21 cellular contexts compared by ENCODE assay signal in genomic region chr10:28797904-28798371, GRCh38.
DNase-seq lines count a peak whose midpoint lies in the region; ATAC-seq and TF ChIP-seq lines count a peak whose summit lies in the region.
"Had no signal": no experiment of that assay in that cellular context is flagged by ENCODE, and none has a peak within 500 bp of the region (broad histone marks: within the 10 kb centered on the region; RNA-seq: fewer than 3 reads in every experiment).

No MANE protein-coding gene starts in this region.

- no peak overlapping the region for H3K27ac Mint-ChIP-seq in naive thymus-derived CD8-positive, alpha-beta T cell
- H3K27ac Mint-ChIP-seq: activated CD4-positive, alpha-beta T cell treated with anti-CD3 and anti-CD28 coated beads, Interleukin-2, amount 10 ng/mL, durations not matched to agents 24 days and 14 days; naive thymus-derived CD4-positive, alpha-beta T cell had no signal

- intact Hi-C loops in left ventricle myocardium inferior (cut with micrococcal nuclease) = no loop called here
- intact Hi-C loops in tibial artery (cut with DNase I; ENCODE audit: low total_unique reads) = no loop called here

- H3K4me1 ChIP-seq in left ventricle myocardium inferior = no peaks in the 10 kb centered on the region
- H3K4me1 ChIP-seq in tibial artery = peaks cover 0 to 20% (median 6%) of the 10 kb centered on the region in 4 donors
- H3K4me1 ChIP-seq: prostate gland had no signal

- in situ Hi-C loops in astrocyte of the cerebellum (cut with HindIII; ENCODE audit: low sequenced_read_pairs) = no loop called here

- H3K27me3 ChIP-seq in left ventricle myocardium inferior (ENCODE audit: low read depth) (no peaks in the 10 kb centered on the region), tibial artery (no peaks in the 10 kb centered on the region)

- H3K9me3 Mint-ChIP-seq in naive thymus-derived CD8-positive, alpha-beta T cell = peaks cover 0 to 1% (median 0%) of the 10 kb centered on the region in 9 donors
- H3K9me3 Mint-ChIP-seq: activated CD4-positive, alpha-beta T cell treated with anti-CD3 and anti-CD28 coated beads, Interleukin-2, amount 10 ng/mL, durations not matched to agents 24 days and 14 days had no signal

- DNase-seq in NCI-H1092 treated with DMSO at 0.1 percent for 48 hours (lab: John Stamatoyannopoulos, UW) (peak; percentile 27), NCI-H1092 (lab: John Stamatoyannopoulos, UW) (no peak), astrocyte of the cerebellum (ENCODE audit: low read depth) (peak; percentile 53), left ventricle myocardium inferior (no peak), tibial artery (no peak), dedifferentiated amniotic fluid mesenchymal stem cell (ENCODE audit: extremely low spot score) (no peak)
- no peak for DNase-seq in naive thymus-derived CD8-positive, alpha-beta T cell
- no peak for DNase-seq in stimulated activated CD8-positive, alpha-beta memory T cell treated with anti-CD3 and anti-CD28 coated beads, Interleukin-4, amount 100 ng/mL, for 48 hours
- DNase-seq: activated CD4-positive, alpha-beta T cell treated with anti-CD3 and anti-CD28 coated beads, Interleukin-2, amount 10 ng/mL, durations not matched to agents 24 days and 14 days; activated CD8-positive, alpha-beta memory T cell treated with anti-CD3 and anti-CD28 coated beads, Interleukin-2, amount 50 U/mL, for 48 hours; activated effector memory CD4-positive, alpha-beta T cell treated with anti-CD3 and anti-CD28 coated beads, Interleukin-2, amount 50 U/mL, for 16 hours; DMS 273 treated with DMSO at 0.1 percent for 48 hours; GF-D8; naive thymus-derived CD4-positive, alpha-beta T cell; NCI-H1417; NCI-H2171 treated with DMSO at 0.1 percent for 48 hours had no signal

- ATAC-seq in naive thymus-derived CD8-positive, alpha-beta T cell = no peak
- ATAC-seq: GM12878; naive thymus-derived CD4-positive, alpha-beta T cell had no signal

- TF ChIP-seq CTCF in astrocyte of the cerebellum (IDR thresholded peaks at IDR 0.05; ENCODE audit: low read depth, low read length, missing control alignments) = peak; percentile 12
- TF ChIP-seq CTCF in left ventricle myocardium inferior (IDR thresholded peaks at IDR 0.05; ENCODE audit: borderline replicate concordance) = peak; percentile 9
- TF ChIP-seq CTCF in tibial artery (IDR thresholded peaks at IDR 0.05) = no peak

- peak overlapping the region; percentile 48 for H3K27ac ChIP-seq in left ventricle myocardium inferior (replicated peaks)
- H3K27ac ChIP-seq in tibial artery = peak overlapping the region; percentile 37 to 42
- H3K27ac ChIP-seq: 22Rv1; BLaER1 treated with 17β-estradiol and CSF1 and Interleukin-3, amounts not matched to agents 10 nM and 100 nM; KMS-11; prostate gland had no signal

- H3K4me3 Mint-ChIP-seq in naive thymus-derived CD8-positive, alpha-beta T cell = no peak overlapping the region
- H3K4me3 Mint-ChIP-seq: activated CD4-positive, alpha-beta T cell treated with anti-CD3 and anti-CD28 coated beads, Interleukin-2, amount 10 ng/mL, durations not matched to agents 24 days and 14 days; naive thymus-derived CD4-positive, alpha-beta T cell had no signal

- peaks cover 0 to 2% (median 0%) of the 10 kb centered on the region in 4 donors for H3K4me1 Mint-ChIP-seq in naive thymus-derived CD8-positive, alpha-beta T cell
- H3K4me1 Mint-ChIP-seq: activated CD4-positive, alpha-beta T cell treated with anti-CD3 and anti-CD28 coated beads, Interleukin-2, amount 10 ng/mL, durations not matched to agents 24 days and 14 days; naive thymus-derived CD4-positive, alpha-beta T cell had no signal

- H3K27me3 Mint-ChIP-seq in naive thymus-derived CD8-positive, alpha-beta T cell = peaks cover 0 to 6% (median 5%) of the 10 kb centered on the region in 5 donors
- H3K27me3 Mint-ChIP-seq: activated CD4-positive, alpha-beta T cell treated with anti-CD3 and anti-CD28 coated beads, Interleukin-2, amount 10 ng/mL, durations not matched to agents 24 days and 14 days had no signal

- H3K9me3 ChIP-seq in left ventricle myocardium inferior (replicated peaks) (no peaks in the 10 kb centered on the region), tibial artery (no peaks in the 10 kb centered on the region)
- H3K9me3 ChIP-seq: prostate gland had no signal

- no peaks in the 10 kb centered on the region for H3K36me3 Mint-ChIP-seq in naive thymus-derived CD8-positive, alpha-beta T cell
- H3K36me3 Mint-ChIP-seq: naive thymus-derived CD4-positive, alpha-beta T cell had no signal

- H3K4me3 ChIP-seq in astrocyte of the cerebellum (ENCODE audit: low read depth, low read length) = no peak overlapping the region
- H3K4me3 ChIP-seq in left ventricle myocardium inferior = no peak overlapping the region
- H3K4me3 ChIP-seq in tibial artery = no peak overlapping the region
- H3K4me3 ChIP-seq: BLaER1 treated with 17β-estradiol and CSF1 and Interleukin-3, amounts not matched to agents 10 nM and 100 nM; GM12878; prostate gland had no signal

- POLR2A ChIA-PET in naive thymus-derived CD8-positive, alpha-beta T cell (lab: Charles Lee) = no interaction called here

- no peaks in the 10 kb centered on the region for H3K36me3 ChIP-seq in left ventricle myocardium inferior
- no peaks in the 10 kb centered on the region for H3K36me3 ChIP-seq in tibial artery
- H3K36me3 ChIP-seq: BLaER1 treated with 17β-estradiol and CSF1 and Interleukin-3, amounts not matched to agents 10 nM and 100 nM; prostate gland had no signal

Comparison
In these comparisons a context has a peak if more than half of its experiments do, and no peak if none do; other contexts are left out.
1. DNase-seq: peak in NCI-H1092 treated with DMSO at 0.1 percent for 48 hours (single experiment) and astrocyte of the cerebellum (single experiment); none in NCI-H1092 (single experiment), left ventricle myocardium inferior (single experiment), tibial artery (0 of 2), dedifferentiated amniotic fluid mesenchymal stem cell (single experiment), naive thymus-derived CD8-positive, alpha-beta T cell (0 of 10) and stimulated activated CD8-positive, alpha-beta memory T cell treated with anti-CD3 and anti-CD28 coated beads, Interleukin-4, amount 100 ng/mL, for 48 hours (single experiment).
2. CTCF ChIP-seq: peak in astrocyte of the cerebellum (single experiment) and left ventricle myocardium inferior (single experiment); none in tibial artery (0 of 2).